ENCODE assay signal across 9 cellular contexts in genomic region chr1:38872401-38873026, GRCh38. TPM values are rescaled to one million over a fixed set of nuclear protein-coding genes. Genes with fewer than 3 reads are reported as not detected.
DNase-seq lines count a peak whose midpoint lies in the region; ATAC-seq, FAIRE-seq and TF ChIP-seq lines count a peak whose summit lies in the region.
"Had no signal": no experiment of that assay in that cellular context is flagged by ENCODE, and none has a peak within 500 bp of the region (broad histone marks: within the 10 kb centered on the region; RNA-seq: fewer than 3 reads in every experiment).

No MANE protein-coding gene starts in this region.

- peaks cover 0 to 3% (median 0%) of the 10 kb centered on the region in 7 donors for H3K9me3 Mint-ChIP-seq in CD4-positive, CD25-positive, alpha-beta regulatory T cell
- no peaks in the 10 kb centered on the region for H3K9me3 Mint-ChIP-seq in activated CD4-positive, alpha-beta T cell treated with anti-CD3 and anti-CD28 coated beads, Interleukin-2, amount 10 ng/mL, durations not matched to agents 24 days and 14 days
- no peaks in the 10 kb centered on the region for H3K9me3 Mint-ChIP-seq in nephron

- peaks cover 21 to 44% (median 27%) of the 10 kb centered on the region in 4 donors for H3K4me1 Mint-ChIP-seq in CD4-positive, CD25-positive, alpha-beta regulatory T cell
- H3K4me1 Mint-ChIP-seq in activated CD4-positive, alpha-beta T cell treated with anti-CD3 and anti-CD28 coated beads, Interleukin-2, amount 10 ng/mL, durations not matched to agents 24 days and 14 days: peaks cover 30% of the 10 kb centered on the region
- peaks cover 21% of the 10 kb centered on the region for H3K4me1 Mint-ChIP-seq in nephron

- H3K27ac Mint-ChIP-seq in CD4-positive, CD25-positive, alpha-beta regulatory T cell: peak overlapping the region; percentile 85 to 92 (median 87)
- peak overlapping the region; percentile 81 for H3K27ac Mint-ChIP-seq in activated CD4-positive, alpha-beta T cell treated with anti-CD3 and anti-CD28 coated beads, Interleukin-2, amount 10 ng/mL, durations not matched to agents 24 days and 14 days
- H3K27ac Mint-ChIP-seq in nephron: peak overlapping the region in 1 of 3 experiments; percentile 20

- H3K4me3 ChIP-seq in CD4-positive, CD25-positive, alpha-beta regulatory T cell (ENCODE audit: low read depth, low read length): peak overlapping the region; percentile 88
- peak overlapping the region; percentile 90 for H3K4me3 ChIP-seq in epithelial cell of proximal tubule (ENCODE audit: low read depth, low read length)

- intact Hi-C loops in activated CD4-positive, alpha-beta T cell treated with anti-CD3 and anti-CD28 coated beads, Interleukin-2, amount 10 ng/mL, durations not matched to agents 24 days and 14 days (cut with micrococcal nuclease): loop anchor here (1.0 to 5.0 kb wide), 5 partner anchors 13 to 705 kb away; partner anchors contain the start of genes AKIRIN1, NDUFS5, PABPC4 and RRAGC

- ATAC-seq in CD4-positive, CD25-positive, alpha-beta regulatory T cell (ENCODE audit: low read depth in 2 of 2): peak in 1 of 2 donors; percentile 13
- ATAC-seq in GM21381 (IDR thresholded peaks at IDR 0.05; ENCODE audit: unreplicated experiment): peak; percentile 22

- H3K9me3 ChIP-seq in CD4-positive, CD25-positive, alpha-beta regulatory T cell (ENCODE audit: control insufficient read depth in 2 of 2, low read length in 2 of 2): no peaks in the 10 kb centered on the region

- peaks cover 2% of the 10 kb centered on the region for H3K36me3 ChIP-seq in CD4-positive, CD25-positive, alpha-beta regulatory T cell (ENCODE audit: control insufficient read depth, insufficient read depth, low read length)

- no peak for FAIRE-seq in HTR-8/SVneo (lab: Jason Lieb, UNC)

- peaks cover 19% of the 10 kb centered on the region for H3K4me1 ChIP-seq in CD4-positive, CD25-positive, alpha-beta regulatory T cell (ENCODE audit: control insufficient read depth, insufficient read depth, low read length, poor library complexity, severe bottlenecking)

- H3K27ac ChIP-seq in CD4-positive, CD25-positive, alpha-beta regulatory T cell (ENCODE audit: insufficient read depth, low read length, poor library complexity, severe bottlenecking): peak overlapping the region; percentile 73

- no peaks in the 10 kb centered on the region for H3K27me3 ChIP-seq in CD4-positive, CD25-positive, alpha-beta regulatory T cell (ENCODE audit: control insufficient read depth, insufficient read depth, low read length)

- peaks cover 7% of the 10 kb centered on the region for H3K36me3 Mint-ChIP-seq in CD4-positive, CD25-positive, alpha-beta regulatory T cell
- peaks cover 7% of the 10 kb centered on the region for H3K36me3 Mint-ChIP-seq in activated CD4-positive, alpha-beta T cell treated with anti-CD3 and anti-CD28 coated beads, Interleukin-2, amount 10 ng/mL, durations not matched to agents 24 days and 14 days (ENCODE audit: low read depth)
- peaks cover 9% of the 10 kb centered on the region for H3K36me3 Mint-ChIP-seq in nephron (ENCODE audit: low read depth)

- H3K27me3 Mint-ChIP-seq in CD4-positive, CD25-positive, alpha-beta regulatory T cell: no peaks in the 10 kb centered on the region
- no peaks in the 10 kb centered on the region for H3K27me3 Mint-ChIP-seq in activated CD4-positive, alpha-beta T cell treated with anti-CD3 and anti-CD28 coated beads, Interleukin-2, amount 10 ng/mL, durations not matched to agents 24 days and 14 days
- H3K27me3 Mint-ChIP-seq in nephron (ENCODE audit: low read depth): no peaks in the 10 kb centered on the region

- TF ChIP-seq CTCF in epithelial cell of proximal tubule (conservative IDR thresholded peaks at IDR 0.05; ENCODE audit: low read depth, low read length) (no peak), nephron (IDR thresholded peaks at IDR 0.05; ENCODE audit: unreplicated experiment in 3 of 3) (no peak)

- H3K4me3 Mint-ChIP-seq in CD4-positive, CD25-positive, alpha-beta regulatory T cell: peak overlapping the region; percentile 93 to 99 (median 95)
- peak overlapping the region; percentile 91 for H3K4me3 Mint-ChIP-seq in activated CD4-positive, alpha-beta T cell treated with anti-CD3 and anti-CD28 coated beads, Interleukin-2, amount 10 ng/mL, durations not matched to agents 24 days and 14 days
- peak overlapping the region; percentile 95 to 97 (median 95) for H3K4me3 Mint-ChIP-seq in nephron

- peak; percentile 18 to 61 (median 27) for DNase-seq in CD4-positive, CD25-positive, alpha-beta regulatory T cell
- DNase-seq in HS-27A (ENCODE audit: low read depth) (peak; percentile 7), epithelial cell of proximal tubule (ENCODE audit: low read depth) (no peak), HTR-8/SVneo (ENCODE audit: insufficient read length, low spot score) (no peak), NCI-H446 treated with DMSO at 0.1 percent for 48 hours (lab: John Stamatoyannopoulos, UW) (no peak)
- DNase-seq in activated CD4-positive, alpha-beta T cell treated with anti-CD3 and anti-CD28 coated beads, Interleukin-2, amount 10 ng/mL, durations not matched to agents 24 days and 14 days: peak; percentile 82

RNA-seq across cellular contexts. Expression of gene MYCBP, which starts 0.6 kb away (rescaled TPM):
- 8.3 TPM for total RNA-seq in CD4-positive, CD25-positive, alpha-beta regulatory T cell
- polyA plus RNA-seq in CD4-positive, CD25-positive, alpha-beta regulatory T cell: 10 to 100 TPM; 60.0 to 68.6 (median 63.2) TPM
- total RNA-seq in activated CD4-positive, alpha-beta T cell treated with anti-CD3 and anti-CD28 coated beads, Interleukin-2, amount 10 ng/mL, durations not matched to agents 24 days and 14 days: 35.1 and 40.7 TPM in 2 replicates
- 25.5 and 27.5 TPM in 2 replicates for total RNA-seq in epithelial cell of proximal tubule

RNA-seq across cellular contexts. Expression of gene GJA9, which starts 8.9 kb away (rescaled TPM):
- total RNA-seq in CD4-positive, CD25-positive, alpha-beta regulatory T cell: not detected
- not detected for polyA plus RNA-seq in CD4-positive, CD25-positive, alpha-beta regulatory T cell
- total RNA-seq in activated CD4-positive, alpha-beta T cell treated with anti-CD3 and anti-CD28 coated beads, Interleukin-2, amount 10 ng/mL, durations not matched to agents 24 days and 14 days: not detected in 2 replicates
- total RNA-seq in epithelial cell of proximal tubule: not detected in 2 replicates
- total RNA-seq: NCI-H460 had no signal

RNA-seq across cellular contexts. Expression of gene RRAGC, which starts 12.9 kb away (rescaled TPM):
- 17.2 TPM for total RNA-seq in CD4-positive, CD25-positive, alpha-beta regulatory T cell
- polyA plus RNA-seq in CD4-positive, CD25-positive, alpha-beta regulatory T cell: 10 to 100 TPM in 1 of 4 donors, 1 to 10 TPM in 3; 6.1 to 10.5 (median 8.1) TPM
- 10.9 and 11.0 TPM in 2 replicates for total RNA-seq in activated CD4-positive, alpha-beta T cell treated with anti-CD3 and anti-CD28 coated beads, Interleukin-2, amount 10 ng/mL, durations not matched to agents 24 days and 14 days
- total RNA-seq in epithelial cell of proximal tubule: 3.3 and 4.3 TPM in 2 replicates

Comparison
In these comparisons a context has a peak if more than half of its experiments do, and no peak if none do; other contexts are left out.
1. DNase-seq: peak in CD4-positive, CD25-positive, alpha-beta regulatory T cell (3 of 3), HS-27A (single experiment) and activated CD4-positive, alpha-beta T cell treated with anti-CD3 and anti-CD28 coated beads, Interleukin-2, amount 10 ng/mL, durations not matched to agents 24 days and 14 days (single experiment); none in epithelial cell of proximal tubule (single experiment), HTR-8/SVneo (single experiment) and NCI-H446 treated with DMSO at 0.1 percent for 48 hours (single experiment).
2. Peak in every context shown above with its lines, with median percentiles within 50 percentile points of each other: H3K4me3 Mint-ChIP-seq.